Comparison of ENCODE assay signal across 26 cellular contexts in genomic region chr7:30119890-30120577, GRCh38.
"Had no signal": no experiment of that assay in that cellular context is flagged by ENCODE, and none has a peak within 500 bp of the region (broad histone marks: within the 10 kb centered on the region; RNA-seq: fewer than 3 reads in every experiment).

No MANE protein-coding gene starts in this region.

- H3K4me3 ChIP-seq: SJSA1 had no signal

- ATAC-seq: activated CD4-positive, CD25-positive, alpha-beta regulatory T cell treated with anti-CD3 and anti-CD28 coated beads, Interleukin-2, amount 50 U/mL, for 24 hours; activated CD8-positive, alpha-beta T cell treated with anti-CD3 and anti-CD28 coated beads, Interleukin-2, amount 10 ng/mL, durations not matched to agents 7 days and 5 days; PC-3; SK-N-SH treated with all-trans-retinoic acid at 6 μM for 48 hours had no signal

- H3K9me3 ChIP-seq: SJSA1 had no signal

- H3K27ac ChIP-seq: SJSA1 had no signal

- H3K27me3 Mint-ChIP-seq: activated naive CD4-positive, alpha-beta T cell treated with anti-CD3 and anti-CD28 coated beads, Interleukin-2, amount 50 U/mL, for 24 hours; brain; central memory CD8-positive, alpha-beta T cell had no signal

- H3K9me3 Mint-ChIP-seq: activated naive CD4-positive, alpha-beta T cell treated with anti-CD3 and anti-CD28 coated beads, Interleukin-2, amount 50 U/mL, for 24 hours; central memory CD8-positive, alpha-beta T cell had no signal

- DNase-seq: activated CD4-positive, alpha-beta T cell treated with anti-CD3 and anti-CD28 coated beads for 48 hours; activated CD4-positive, alpha-beta T cell treated with anti-CD3 and anti-CD28 coated beads, Interleukin-2, amount 50 U/mL, for 4 hours; activated CD8-positive, alpha-beta memory T cell treated with anti-CD3 and anti-CD28 coated beads, Interleukin-2, amount 50 U/mL, for 48 hours; activated CD8-positive, alpha-beta T cell treated with anti-CD3 and anti-CD28 coated beads, Interleukin-2, amount 10 ng/mL, durations not matched to agents 7 days and 5 days; activated effector memory CD4-positive, alpha-beta T cell treated with Interleukin-2 at 50 U/mL for 16 hours; activated naive CD4-positive, alpha-beta T cell; activated T-cell treated with anti-CD3 and anti-CD28 coated beads, Interleukin-2, amount 50 U/mL, for 1 hour; amygdala; cortex of kidney; NCI-H1048; NCI-H1930; NCI-H2107; NCI-H2171 treated with DMSO at 0.1 percent for 48 hours; NCI-H226; NCI-H526 treated with DMSO at 0.1 percent for 48 hours; NCI-H82; PC-3; SHP77; SW 1271 had no signal

- H3K36me3 ChIP-seq: SJSA1 had no signal

- H3K27ac Mint-ChIP-seq: activated CD8-positive, alpha-beta T cell treated with anti-CD3 and anti-CD28 coated beads, Interleukin-2, amount 10 ng/mL, durations not matched to agents 7 days and 5 days; activated naive CD4-positive, alpha-beta T cell treated with anti-CD3 and anti-CD28 coated beads, Interleukin-2, amount 50 U/mL, for 24 hours; brain; T-helper 2 cell treated with Interferon-gamma antibody and Interleukin-4, amounts not matched to agents 5 μg/mL and 100 μg/mL, for 36 hours had no signal

- H3K4me1 ChIP-seq: SJSA1 had no signal

- H3K4me3 Mint-ChIP-seq: activated CD8-positive, alpha-beta T cell treated with anti-CD3 and anti-CD28 coated beads, Interleukin-2, amount 10 ng/mL, durations not matched to agents 7 days and 5 days; activated naive CD4-positive, alpha-beta T cell treated with anti-CD3 and anti-CD28 coated beads, Interleukin-2, amount 50 U/mL, for 24 hours; brain; central memory CD8-positive, alpha-beta T cell; T-helper 2 cell treated with Interferon-gamma antibody and Interleukin-4, amounts not matched to agents 5 μg/mL and 100 μg/mL, for 36 hours had no signal
